ENCODE assay signal across 20 cellular contexts in the genomic region with DNA sequence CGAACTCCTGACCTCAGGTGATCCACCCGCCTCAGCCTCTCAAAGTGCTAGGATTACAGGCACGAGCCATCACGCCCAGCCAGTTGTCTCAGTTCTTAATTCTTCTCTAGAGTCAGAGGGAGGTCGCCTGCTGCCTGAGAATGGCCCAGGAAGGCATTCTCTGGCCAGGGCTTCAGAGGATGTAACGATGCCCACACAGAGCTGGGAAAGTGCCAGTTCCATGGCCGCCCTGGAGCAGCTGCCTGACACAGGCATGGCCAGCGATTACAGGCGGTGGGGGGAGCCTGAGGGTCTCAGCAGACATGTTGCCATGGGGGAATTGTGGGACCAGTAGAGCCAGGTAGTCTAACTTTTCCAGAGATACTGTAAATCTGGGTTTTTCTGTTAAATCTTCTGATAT.
"Had no signal": no experiment of that assay in that cellular context is flagged by ENCODE, and none has a peak within 500 bp of the region (broad histone marks: within the 10 kb centered on the region; RNA-seq: fewer than 3 reads in every experiment).

No MANE protein-coding gene starts in this region.

- H3K4me2 ChIP-seq: neural progenitor cell had no signal

- H3K9ac ChIP-seq: neural progenitor cell had no signal

- H2AFZ ChIP-seq: neural progenitor cell had no signal

- H3K9me3 ChIP-seq: mucosa of descending colon, right lobe of liver, suprapubic skin, transverse colon, upper lobe of right lung, uterus had no signal

- H3K36me3 ChIP-seq: neural progenitor cell, right lobe of liver, suprapubic skin, transverse colon, upper lobe of right lung, uterus had no signal

- H3K4me1 ChIP-seq: right lobe of liver, upper lobe of right lung, uterus had no signal

- H3K4me3 ChIP-seq: dorsolateral prefrontal cortex, mucosa of descending colon, neural progenitor cell, right lobe of liver, suprapubic skin, transverse colon, upper lobe of right lung, uterus had no signal

- H3K27me3 ChIP-seq: dorsolateral prefrontal cortex, right lobe of liver, suprapubic skin, transverse colon, upper lobe of right lung, uterus had no signal

- DNase-seq: cerebellar nuclear complex; effector CD4-positive, alpha-beta T cell; hypothalamus; immature natural killer cell; islet precursor cell; mesenchymal stem cell; mucosa of descending colon; naive thymus-derived CD4-positive, alpha-beta T cell; retina; right lobe of liver; stimulated activated CD4-positive, alpha-beta T cell treated with anti-CD3 and anti-CD28 coated beads, Interleukin-15, amount 100 ng/mL, for 24 hours; stimulated activated CD4-positive, alpha-beta T cell treated with anti-CD3 and anti-CD28 coated beads, Interleukin-2, amount 100 ng/mL, for 48 hours; stimulated activated naive B cell treated with anti-CD40 and anti-IgM and Interleukin-4, amounts not matched to agents 10 μg/mL and 1 μg/mL and 100 μg/mL, for 72 hours; stimulated activated naive CD8-positive, alpha-beta T cell treated with anti-CD3 and anti-CD28 coated beads, Interleukin-15, amount 100 ng/mL, for 72 hours; transverse colon; upper lobe of right lung; uterus had no signal

- ATAC-seq: mucosa of descending colon; naive thymus-derived CD4-positive, alpha-beta T cell; right lobe of liver; stimulated activated naive B cell treated with anti-CD40 and anti-IgM and Interleukin-4, amounts not matched to agents 10 μg/mL and 1 μg/mL and 100 μg/mL, for 72 hours; stimulated activated naive CD8-positive, alpha-beta T cell treated with anti-CD3 and anti-CD28 coated beads, Interleukin-15, amount 100 ng/mL, for 72 hours; upper lobe of right lung had no signal

- H3K27ac ChIP-seq: dorsolateral prefrontal cortex, neural progenitor cell, right lobe of liver, suprapubic skin, transverse colon, upper lobe of right lung, uterus had no signal
